In genomic region chr7:76020031-76020714, GRCh38 we compare ENCODE assay signal across 8 cellular contexts. TPM values are rescaled to one million over a fixed set of nuclear protein-coding genes. Genes with fewer than 3 reads are reported as not detected.
A peak's percentile ranks its signal among the peaks of the same experiment; 100 is the strongest.
DNase-seq lines count a peak whose midpoint lies in the region; ATAC-seq and TF ChIP-seq lines count a peak whose summit lies in the region.

No MANE protein-coding gene starts in this region.

- TF ChIP-seq CTCF in Caco-2 (IDR thresholded peaks at IDR 0.05; ENCODE audit: insufficient read depth in 1 of 2, low read depth in 1 of 2, low read length in 1 of 2, severe bottlenecking in 1 of 2, unreplicated experiment in 1 of 2) = peak; percentile 73 to 74
- peak; percentile 88 for TF ChIP-seq CTCF in osteoblast (IDR thresholded peaks at IDR 0.05; ENCODE audit: extremely low read depth, low read depth, low read length)
- TF ChIP-seq CTCF in tibial artery (IDR thresholded peaks at IDR 0.05) = peak; percentile 84 to 94

- H4K20me1 ChIP-seq in osteoblast (ENCODE audit: insufficient read depth, low read length) = peaks cover 6% of the 10 kb centered on the region

- no peak overlapping the region for H3K27ac Mint-ChIP-seq in Caco-2 (ENCODE audit: unreplicated experiment)
- peak overlapping the region; percentile 77 for H3K27ac Mint-ChIP-seq in activated T-helper 2 cell treated with anti-CD3 and anti-CD28 coated beads, Interferon-gamma antibody, Interleukin-2, Interleukin-4, amounts not matched to agents 10 μg/mL and 5 μg/mL and 100 μg/mL, durations not matched to agents 14 hours and 24 hours and 36 hours

- no peak overlapping the region for H3K4me3 Mint-ChIP-seq in Caco-2 (ENCODE audit: unreplicated experiment)
- no peak overlapping the region for H3K4me3 Mint-ChIP-seq in activated T-helper 2 cell treated with anti-CD3 and anti-CD28 coated beads, Interferon-gamma antibody, Interleukin-2, Interleukin-4, amounts not matched to agents 10 μg/mL and 5 μg/mL and 100 μg/mL, durations not matched to agents 14 hours and 24 hours and 36 hours (ENCODE audit: low read depth)

- H3K36me3 ChIP-seq in Caco-2 (ENCODE audit: control insufficient read depth, insufficient read depth, low read length) (peaks cover 2% of the 10 kb centered on the region; the same call in 1 of the 2 replicates), osteoblast (ENCODE audit: insufficient read depth, low read length) (peaks cover 42% of the 10 kb centered on the region), tibial artery (peaks cover 4 to 57% (median 8%) of the 10 kb centered on the region in 3 donors)

- H3K4me2 ChIP-seq in osteoblast (ENCODE audit: insufficient read depth, low read length) = no peak overlapping the region

- H3K27ac ChIP-seq in osteoblast (ENCODE audit: low read depth, low read length) (no peak overlapping the region), tibial artery (no peak overlapping the region)

- H3K27me3 ChIP-seq in Caco-2 (replicated peaks; ENCODE audit: control insufficient read depth, insufficient read depth, low read length) (no peaks in the 10 kb centered on the region), osteoblast (ENCODE audit: insufficient read depth, low read length) (no peaks in the 10 kb centered on the region), tibial artery (no peaks in the 10 kb centered on the region)

- intact Hi-C loops in Caco-2 (cut with micrococcal nuclease; ENCODE audit: unreplicated experiment) = loop anchor here (1.0 kb wide), 1 partner anchor 154 kb away; no protein-coding TSS in a partner anchor
- intact Hi-C loops in activated T-helper 2 cell treated with anti-CD3 and anti-CD28 coated beads, Interferon-gamma antibody, Interleukin-2, Interleukin-4, amounts not matched to agents 10 μg/mL and 5 μg/mL and 100 μg/mL, durations not matched to agents 14 hours and 24 hours and 36 hours (cut with micrococcal nuclease) = loop anchor here (1.0 kb wide), 3 partner anchors 11 to 154 kb away; partner anchors contain the start of gene TMEM120A
- intact Hi-C loops in tibial artery (cut with DNase I; ENCODE audit: low total_unique reads) = loop anchor here (2.0 kb wide), 1 partner anchor 153 kb away; no protein-coding TSS in a partner anchor

- H3K4me3 ChIP-seq in Caco-2 (ENCODE audit: low read depth, low read length) (no peak overlapping the region), osteoblast (ENCODE audit: insufficient read depth, low read length) (no peak overlapping the region), tibial artery (no peak overlapping the region)

- H3K36me3 Mint-ChIP-seq in Caco-2 (ENCODE audit: insufficient read depth, unreplicated experiment) = peaks cover 41% of the 10 kb centered on the region
- peaks cover 43% of the 10 kb centered on the region for H3K36me3 Mint-ChIP-seq in activated T-helper 2 cell treated with anti-CD3 and anti-CD28 coated beads, Interferon-gamma antibody, Interleukin-2, Interleukin-4, amounts not matched to agents 10 μg/mL and 5 μg/mL and 100 μg/mL, durations not matched to agents 14 hours and 24 hours and 36 hours (ENCODE audit: low read depth)

- no TSS peak for BruUV-seq in Caco-2 (replicated peaks; lab: Mats Ljungman, UMichigan)

- no peaks in the 10 kb centered on the region for H3K4me1 Mint-ChIP-seq in Caco-2 (ENCODE audit: low read depth, unreplicated experiment)
- peaks cover 24% of the 10 kb centered on the region for H3K4me1 Mint-ChIP-seq in activated T-helper 2 cell treated with anti-CD3 and anti-CD28 coated beads, Interferon-gamma antibody, Interleukin-2, Interleukin-4, amounts not matched to agents 10 μg/mL and 5 μg/mL and 100 μg/mL, durations not matched to agents 14 hours and 24 hours and 36 hours (ENCODE audit: low read depth)

- no peak overlapping the region for H2AFZ ChIP-seq in osteoblast (ENCODE audit: low read length)

- no peaks in the 10 kb centered on the region for H3K9me3 Mint-ChIP-seq in Caco-2 (ENCODE audit: unreplicated experiment)
- H3K9me3 Mint-ChIP-seq in activated T-helper 2 cell treated with anti-CD3 and anti-CD28 coated beads, Interferon-gamma antibody, Interleukin-2, Interleukin-4, amounts not matched to agents 10 μg/mL and 5 μg/mL and 100 μg/mL, durations not matched to agents 14 hours and 24 hours and 36 hours = no peaks in the 10 kb centered on the region

- DNase-seq in Caco-2 = peak; percentile 70 to 80
- peak; percentile 60 for DNase-seq in HT1080 (ENCODE audit: low read depth)
- DNase-seq in RKO (ENCODE audit: low spot score) = peak; percentile 47
- peak; percentile 49 for DNase-seq in activated T-helper 2 cell treated with anti-CD3 and anti-CD28 coated beads, Interferon-gamma antibody, Interleukin-2, Interleukin-4, amounts not matched to agents 10 μg/mL and 5 μg/mL and 100 μg/mL, durations not matched to agents 14 hours and 24 hours and 36 hours (ENCODE audit: low spot score)
- DNase-seq in foreskin melanocyte = peak; percentile 37
- no peak for DNase-seq in osteoblast (ENCODE audit: insufficient read length, low spot score, missing footprints)
- peak; percentile 69 to 85 for DNase-seq in tibial artery

- POLR2A ChIA-PET in Caco-2 (lab: Charles Lee) = interaction anchor here (0.6 to 1.6 kb wide), 3 partner anchors 26 to 36 kb away, joined by 3 to 5 read pairs (median 4); partner anchors contain the start of genes MDH2 and STYXL1

- no peaks in the 10 kb centered on the region for H3K79me2 ChIP-seq in osteoblast (ENCODE audit: insufficient read depth, low read length)

- CTCF ChIA-PET in Caco-2 (lab: Charles Lee) = interaction anchor here (0.6 to 2.6 kb wide), 10 partner anchors 12 to 258 kb away, joined by 3 to 60 read pairs (median 6); partner anchors contain the start of gene RHBDD2

- H3K4me1 ChIP-seq in Caco-2 (no peaks in the 10 kb centered on the region), osteoblast (ENCODE audit: insufficient read depth, low read length) (no peaks in the 10 kb centered on the region), tibial artery (no peaks in the 10 kb centered on the region)

- H3K9me3 ChIP-seq in Caco-2 (no peaks in the 10 kb centered on the region), osteoblast (ENCODE audit: low read depth, low read length) (no peaks in the 10 kb centered on the region), tibial artery (no peaks in the 10 kb centered on the region)

- no peaks in the 10 kb centered on the region for H3K27me3 Mint-ChIP-seq in Caco-2 (ENCODE audit: insufficient read depth, unreplicated experiment)
- H3K27me3 Mint-ChIP-seq in activated T-helper 2 cell treated with anti-CD3 and anti-CD28 coated beads, Interferon-gamma antibody, Interleukin-2, Interleukin-4, amounts not matched to agents 10 μg/mL and 5 μg/mL and 100 μg/mL, durations not matched to agents 14 hours and 24 hours and 36 hours (ENCODE audit: low read depth) = no peaks in the 10 kb centered on the region

- ATAC-seq in HG02840 (IDR thresholded peaks at IDR 0.05; ENCODE audit: low FRiP score, unreplicated experiment) = no peak

RNA-seq across cellular contexts. Expression of gene TMEM120A, which starts 25.8 kb away (rescaled TPM):
- total RNA-seq in Caco-2 (2022) = 65.4 and 71.1 TPM in 2 replicates
- total RNA-seq in HT1080 (2014; rRNA removed; shearing (Covaris generic)) = 6.6 and 16.9 TPM in 2 replicates
- 11.8 and 14.4 TPM in 2 replicates for polyA plus RNA-seq in HT1080 (2015; cell fraction: cytosol; rRNA removed)
- polyA plus RNA-seq in HT1080 (2015; cell fraction: nucleus; rRNA removed) = 27.1 and 28.4 TPM in 2 replicates
- total RNA-seq in activated T-helper 2 cell treated with anti-CD3 and anti-CD28 coated beads, Interferon-gamma antibody, Interleukin-2, Interleukin-4, amounts not matched to agents 10 μg/mL and 5 μg/mL and 100 μg/mL, durations not matched to agents 14 hours and 24 hours and 36 hours = 62.4 and 63.7 TPM in 2 replicates
- 25.3 and 32.1 TPM in 2 replicates for total RNA-seq in osteoblast

RNA-seq across cellular contexts. Expression of gene STYXL1, which starts 27.6 kb away (rescaled TPM):
- total RNA-seq in Caco-2 (2022) (42.3 and 49.7 TPM in 2 replicates), osteoblast (23.9 and 27.7 TPM in 2 replicates)
- total RNA-seq in HT1080 (2014; rRNA removed; shearing (Covaris generic)) = 51.9 and 53.8 TPM in 2 replicates
- polyA plus RNA-seq in HT1080 (2015; cell fraction: cytosol; rRNA removed) = 64.6 and 68.9 TPM in 2 replicates
- polyA plus RNA-seq in HT1080 (2015; cell fraction: nucleus; rRNA removed) = 67.6 and 71.4 TPM in 2 replicates
- total RNA-seq in activated T-helper 2 cell treated with anti-CD3 and anti-CD28 coated beads, Interferon-gamma antibody, Interleukin-2, Interleukin-4, amounts not matched to agents 10 μg/mL and 5 μg/mL and 100 μg/mL, durations not matched to agents 14 hours and 24 hours and 36 hours = 27.7 and 36.1 TPM in 2 replicates

RNA-seq across cellular contexts. Expression of gene MDH2, which starts 27.7 kb away (rescaled TPM):
- total RNA-seq in Caco-2 (2022) (302 and 313 TPM in 2 replicates), osteoblast (32.7 and 36.6 TPM in 2 replicates)
- 236 and 349 TPM in 2 replicates for total RNA-seq in HT1080 (2014; rRNA removed; shearing (Covaris generic))
- 227 and 244 TPM in 2 replicates for polyA plus RNA-seq in HT1080 (2015; cell fraction: cytosol; rRNA removed)
- 170 and 192 TPM in 2 replicates for polyA plus RNA-seq in HT1080 (2015; cell fraction: nucleus; rRNA removed)
- 268 and 285 TPM in 2 replicates for total RNA-seq in activated T-helper 2 cell treated with anti-CD3 and anti-CD28 coated beads, Interferon-gamma antibody, Interleukin-2, Interleukin-4, amounts not matched to agents 10 μg/mL and 5 μg/mL and 100 μg/mL, durations not matched to agents 14 hours and 24 hours and 36 hours
